Comparison of ENCODE assay signal across 1 cellular context in the genomic region with DNA sequence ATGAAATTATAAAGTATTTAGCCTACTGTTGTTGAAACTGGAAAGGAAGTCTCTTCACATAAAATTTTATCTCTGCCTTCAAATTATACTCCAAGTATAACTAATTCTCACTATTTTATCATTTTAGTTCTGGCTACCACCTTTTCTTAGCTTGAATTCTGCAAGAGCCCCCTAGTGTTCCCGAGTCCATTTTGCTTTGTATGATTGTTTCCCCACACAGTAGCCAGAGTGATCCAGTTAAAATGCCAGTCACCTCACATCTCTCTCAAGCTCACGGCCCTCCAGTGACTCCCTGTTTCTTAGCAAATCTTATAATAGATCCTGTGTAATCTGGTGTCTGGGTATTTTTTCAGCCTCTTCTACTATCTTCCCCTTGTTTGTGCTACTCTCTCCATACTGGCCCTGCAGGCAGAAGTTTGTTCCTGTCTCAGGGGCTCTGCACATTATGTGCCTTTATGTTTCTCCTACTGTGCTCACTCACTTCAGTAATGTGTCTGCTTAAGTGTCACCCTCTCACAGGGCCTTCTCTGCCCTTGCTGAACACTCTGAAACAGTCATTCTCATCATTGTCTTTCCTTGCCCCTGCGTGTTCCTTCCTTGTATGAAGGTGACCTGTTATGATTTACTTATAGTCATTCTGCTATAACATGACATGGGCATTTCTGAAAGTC.
TF ChIP-seq lines count a peak whose summit lies in the region.

No MANE protein-coding gene starts in this region.

TF ChIP-seq in GM12878, 131 proteins besides CTCF, POLR2A, EP300 and RAD21:
- TF ChIP-seq, protein P1, sequence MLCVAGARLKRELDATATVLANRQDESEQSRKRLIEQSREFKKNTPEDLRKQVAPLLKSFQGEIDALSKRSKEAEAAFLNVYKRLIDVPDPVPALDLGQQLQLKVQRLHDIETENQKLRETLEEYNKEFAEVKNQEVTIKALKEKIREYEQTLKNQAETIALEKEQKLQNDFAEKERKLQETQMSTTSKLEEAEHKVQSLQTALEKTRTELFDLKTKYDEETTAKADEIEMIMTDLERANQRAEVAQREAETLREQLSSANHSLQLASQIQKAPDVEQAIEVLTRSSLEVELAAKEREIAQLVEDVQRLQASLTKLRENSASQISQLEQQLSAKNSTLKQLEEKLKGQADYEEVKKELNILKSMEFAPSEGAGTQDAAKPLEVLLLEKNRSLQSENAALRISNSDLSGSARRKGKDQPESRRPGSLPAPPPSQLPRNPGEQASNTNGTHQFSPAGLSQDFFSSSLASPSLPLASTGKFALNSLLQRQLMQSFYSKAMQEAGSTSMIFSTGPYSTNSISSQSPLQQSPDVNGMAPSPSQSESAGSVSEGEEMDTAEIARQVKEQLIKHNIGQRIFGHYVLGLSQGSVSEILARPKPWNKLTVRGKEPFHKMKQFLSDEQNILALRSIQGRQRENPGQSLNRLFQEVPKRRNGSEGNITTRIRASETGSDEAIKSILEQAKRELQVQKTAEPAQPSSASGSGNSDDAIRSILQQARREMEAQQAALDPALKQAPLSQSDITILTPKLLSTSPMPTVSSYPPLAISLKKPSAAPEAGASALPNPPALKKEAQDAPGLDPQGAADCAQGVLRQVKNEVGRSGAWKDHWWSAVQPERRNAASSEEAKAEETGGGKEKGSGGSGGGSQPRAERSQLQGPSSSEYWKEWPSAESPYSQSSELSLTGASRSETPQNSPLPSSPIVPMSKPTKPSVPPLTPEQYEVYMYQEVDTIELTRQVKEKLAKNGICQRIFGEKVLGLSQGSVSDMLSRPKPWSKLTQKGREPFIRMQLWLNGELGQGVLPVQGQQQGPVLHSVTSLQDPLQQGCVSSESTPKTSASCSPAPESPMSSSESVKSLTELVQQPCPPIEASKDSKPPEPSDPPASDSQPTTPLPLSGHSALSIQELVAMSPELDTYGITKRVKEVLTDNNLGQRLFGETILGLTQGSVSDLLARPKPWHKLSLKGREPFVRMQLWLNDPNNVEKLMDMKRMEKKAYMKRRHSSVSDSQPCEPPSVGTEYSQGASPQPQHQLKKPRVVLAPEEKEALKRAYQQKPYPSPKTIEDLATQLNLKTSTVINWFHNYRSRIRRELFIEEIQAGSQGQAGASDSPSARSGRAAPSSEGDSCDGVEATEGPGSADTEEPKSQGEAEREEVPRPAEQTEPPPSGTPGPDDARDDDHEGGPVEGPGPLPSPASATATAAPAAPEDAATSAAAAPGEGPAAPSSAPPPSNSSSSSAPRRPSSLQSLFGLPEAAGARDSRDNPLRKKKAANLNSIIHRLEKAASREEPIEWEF (IDR thresholded peaks at IDR 0.05; ENCODE audit: insufficient replicate concordance, low read depth, low read length): no peak
- TF ChIP-seq, protein P2, sequence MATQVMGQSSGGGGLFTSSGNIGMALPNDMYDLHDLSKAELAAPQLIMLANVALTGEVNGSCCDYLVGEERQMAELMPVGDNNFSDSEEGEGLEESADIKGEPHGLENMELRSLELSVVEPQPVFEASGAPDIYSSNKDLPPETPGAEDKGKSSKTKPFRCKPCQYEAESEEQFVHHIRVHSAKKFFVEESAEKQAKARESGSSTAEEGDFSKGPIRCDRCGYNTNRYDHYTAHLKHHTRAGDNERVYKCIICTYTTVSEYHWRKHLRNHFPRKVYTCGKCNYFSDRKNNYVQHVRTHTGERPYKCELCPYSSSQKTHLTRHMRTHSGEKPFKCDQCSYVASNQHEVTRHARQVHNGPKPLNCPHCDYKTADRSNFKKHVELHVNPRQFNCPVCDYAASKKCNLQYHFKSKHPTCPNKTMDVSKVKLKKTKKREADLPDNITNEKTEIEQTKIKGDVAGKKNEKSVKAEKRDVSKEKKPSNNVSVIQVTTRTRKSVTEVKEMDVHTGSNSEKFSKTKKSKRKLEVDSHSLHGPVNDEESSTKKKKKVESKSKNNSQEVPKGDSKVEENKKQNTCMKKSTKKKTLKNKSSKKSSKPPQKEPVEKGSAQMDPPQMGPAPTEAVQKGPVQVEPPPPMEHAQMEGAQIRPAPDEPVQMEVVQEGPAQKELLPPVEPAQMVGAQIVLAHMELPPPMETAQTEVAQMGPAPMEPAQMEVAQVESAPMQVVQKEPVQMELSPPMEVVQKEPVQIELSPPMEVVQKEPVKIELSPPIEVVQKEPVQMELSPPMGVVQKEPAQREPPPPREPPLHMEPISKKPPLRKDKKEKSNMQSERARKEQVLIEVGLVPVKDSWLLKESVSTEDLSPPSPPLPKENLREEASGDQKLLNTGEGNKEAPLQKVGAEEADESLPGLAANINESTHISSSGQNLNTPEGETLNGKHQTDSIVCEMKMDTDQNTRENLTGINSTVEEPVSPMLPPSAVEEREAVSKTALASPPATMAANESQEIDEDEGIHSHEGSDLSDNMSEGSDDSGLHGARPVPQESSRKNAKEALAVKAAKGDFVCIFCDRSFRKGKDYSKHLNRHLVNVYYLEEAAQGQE (IDR thresholded peaks at IDR 0.05; ENCODE audit: low read depth, low read length): no peak
- TF ChIP-seq POLR2AphosphoS5 (IDR thresholded peaks at IDR 0.05; ENCODE audit: low read length): peak; percentile 45; the same call in 1 of the 2 replicates
- no peak for TF ChIP-seq NBN (IDR thresholded peaks at IDR 0.05)
- TF ChIP-seq, protein P3, sequence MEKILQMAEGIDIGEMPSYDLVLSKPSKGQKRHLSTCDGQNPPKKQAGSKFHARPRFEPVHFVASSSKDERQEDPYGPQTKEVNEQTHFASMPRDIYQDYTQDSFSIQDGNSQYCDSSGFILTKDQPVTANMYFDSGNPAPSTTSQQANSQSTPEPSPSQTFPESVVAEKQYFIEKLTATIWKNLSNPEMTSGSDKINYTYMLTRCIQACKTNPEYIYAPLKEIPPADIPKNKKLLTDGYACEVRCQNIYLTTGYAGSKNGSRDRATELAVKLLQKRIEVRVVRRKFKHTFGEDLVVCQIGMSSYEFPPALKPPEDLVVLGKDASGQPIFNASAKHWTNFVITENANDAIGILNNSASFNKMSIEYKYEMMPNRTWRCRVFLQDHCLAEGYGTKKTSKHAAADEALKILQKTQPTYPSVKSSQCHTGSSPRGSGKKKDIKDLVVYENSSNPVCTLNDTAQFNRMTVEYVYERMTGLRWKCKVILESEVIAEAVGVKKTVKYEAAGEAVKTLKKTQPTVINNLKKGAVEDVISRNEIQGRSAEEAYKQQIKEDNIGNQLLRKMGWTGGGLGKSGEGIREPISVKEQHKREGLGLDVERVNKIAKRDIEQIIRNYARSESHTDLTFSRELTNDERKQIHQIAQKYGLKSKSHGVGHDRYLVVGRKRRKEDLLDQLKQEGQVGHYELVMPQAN (conservative IDR thresholded peaks at IDR 0.05): no peak
- no peak for TF ChIP-seq RCOR1 (conservative IDR thresholded peaks at IDR 0.05; ENCODE audit: low read depth, low read length)
- TF ChIP-seq, protein P4, sequence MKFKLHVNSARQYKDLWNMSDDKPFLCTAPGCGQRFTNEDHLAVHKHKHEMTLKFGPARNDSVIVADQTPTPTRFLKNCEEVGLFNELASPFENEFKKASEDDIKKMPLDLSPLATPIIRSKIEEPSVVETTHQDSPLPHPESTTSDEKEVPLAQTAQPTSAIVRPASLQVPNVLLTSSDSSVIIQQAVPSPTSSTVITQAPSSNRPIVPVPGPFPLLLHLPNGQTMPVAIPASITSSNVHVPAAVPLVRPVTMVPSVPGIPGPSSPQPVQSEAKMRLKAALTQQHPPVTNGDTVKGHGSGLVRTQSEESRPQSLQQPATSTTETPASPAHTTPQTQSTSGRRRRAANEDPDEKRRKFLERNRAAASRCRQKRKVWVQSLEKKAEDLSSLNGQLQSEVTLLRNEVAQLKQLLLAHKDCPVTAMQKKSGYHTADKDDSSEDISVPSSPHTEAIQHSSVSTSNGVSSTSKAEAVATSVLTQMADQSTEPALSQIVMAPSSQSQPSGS (IDR thresholded peaks at IDR 0.05; ENCODE audit: low read length): no peak
